ENCODE assay signal across 2 cellular contexts in genomic region chr2:85706063-85706462, GRCh38.
TF ChIP-seq lines count a peak whose summit lies in the region.

No MANE protein-coding gene starts in this region.

TF ChIP-seq in liver, 16 proteins besides CTCF, POLR2A, EP300 and RAD21:
- no peak for TF ChIP-seq HNF4A (conservative IDR thresholded peaks at IDR 0.05)
- no peak for TF ChIP-seq MAX (IDR thresholded peaks at IDR 0.05)
- no peak for TF ChIP-seq RXRA (IDR thresholded peaks at IDR 0.05)
- TF ChIP-seq JUND (IDR thresholded peaks at IDR 0.05) = no peak
- no peak for TF ChIP-seq EGR1 (IDR thresholded peaks at IDR 0.05; ENCODE audit: low read depth in 2 of 2)
- no peak for TF ChIP-seq SP1 (IDR thresholded peaks at IDR 0.05)
- TF ChIP-seq GABPA (IDR thresholded peaks at IDR 0.05 in 1 of 2, conservative IDR thresholded peaks at IDR 0.05 in 1 of 2) = no peak
- no peak for TF ChIP-seq HNF4G (IDR thresholded peaks at IDR 0.05)
- TF ChIP-seq NR2F2 (IDR thresholded peaks at IDR 0.05) = no peak

TF ChIP-seq in HepG2, 621 proteins besides CTCF, POLR2A, EP300 and RAD21:
- no peak for TF ChIP-seq ZNF34 (CRISPR knock-in tag; IDR thresholded peaks at IDR 0.05; ENCODE audit: borderline replicate concordance)
- TF ChIP-seq ZMAT3 (CRISPR knock-in tag; conservative IDR thresholded peaks at IDR 0.05) = no peak
- TF ChIP-seq ERF (CRISPR knock-in tag; IDR thresholded peaks at IDR 0.05) = no peak
TF ChIP-seq in HepG2: peak in this region for 0.
